ENCODE assay signal across 11 cellular contexts in genomic region chr20:20233041-20233514, GRCh38.
A peak's percentile ranks its signal among the peaks of the same experiment; 100 is the strongest.
DNase-seq lines count a peak whose midpoint lies in the region; ATAC-seq and TF ChIP-seq lines count a peak whose summit lies in the region.
"Had no signal": no experiment of that assay in that cellular context is flagged by ENCODE, and none has a peak within 500 bp of the region (broad histone marks: within the 10 kb centered on the region; RNA-seq: fewer than 3 reads in every experiment).

No MANE protein-coding gene starts in this region.

- CTCF ChIA-PET in SK-N-SH (lab: Yijun Ruan, JAX), result interaction anchor here (0.6 to 2.5 kb wide), 17 partner anchors 9 to 361 kb away, joined by 3 to 11 read pairs (median 3); no protein-coding TSS in a partner anchor

- no peak overlapping the region for H3K9ac ChIP-seq in SK-N-SH
- H3K9ac ChIP-seq in neuronal stem cell (ENCODE audit: low read depth, low read length, poor library complexity), result no peak overlapping the region

- H4K8ac ChIP-seq in neuronal stem cell (ENCODE audit: low read depth, low read length), result peak overlapping the region; percentile 19

- no peak overlapping the region for H2BK15ac ChIP-seq in neuronal stem cell (ENCODE audit: low read length)

- no peaks in the 10 kb centered on the region for H3K79me2 ChIP-seq in SK-N-SH (ENCODE audit: insufficient read depth)

- H3K79me1 ChIP-seq in neuronal stem cell (ENCODE audit: low read depth, low read length), result no peaks in the 10 kb centered on the region

- H3K14ac ChIP-seq in neuronal stem cell (ENCODE audit: low read length), result no peak overlapping the region

- H3K36me3 ChIP-seq in SK-N-SH (replicated peaks in 1 of 2; ENCODE audit: control insufficient read depth in 1 of 2, insufficient read depth in 2 of 2, low read length in 1 of 2) (no peaks in the 10 kb centered on the region), neuronal stem cell (replicated peaks in 1 of 2; ENCODE audit: control insufficient read depth in 2 of 2, insufficient read depth in 2 of 2, low read length in 2 of 2) (no peaks in the 10 kb centered on the region)
- H3K36me3 ChIP-seq: stomach, WERI-Rb-1 had no signal

- no peak for TF ChIP-seq CTCF in SK-N-SH (IDR thresholded peaks at IDR 0.05)

- no peaks in the 10 kb centered on the region for H4K20me1 ChIP-seq in SK-N-SH (ENCODE audit: insufficient read depth)

- no peak overlapping the region for H2BK5ac ChIP-seq in neuronal stem cell (ENCODE audit: low read length)

- 20% methylated on average over 19 of the region's 19 CpGs for WGBS in SK-N-SH (ENCODE audit: low lambda C conversion rate)
- WGBS in neuronal stem cell (ENCODE audit: extremely low coverage in 2 of 2, insufficient read length in 2 of 2, insufficient replicate concordance in 1 of 2), 2 donors, result no CpG with 5 or more reads among the region's 19 CpGs

- H4K91ac ChIP-seq in neuronal stem cell (ENCODE audit: low read depth, low read length, poor library complexity), result no peak overlapping the region

- DNase-seq in SK-N-SH, result peak; percentile 64
- DNase-seq in neuronal stem cell (ENCODE audit: low spot score), result no peak
- no peak for DNase-seq in hypothalamus (lab: John Stamatoyannopoulos, UW)
- DNase-seq in NCI-H1417 (lab: John Stamatoyannopoulos, UW), result no peak
- DNase-seq: activated T-cell treated with anti-CD3 and anti-CD28 coated beads for 4 hours, NCI-H187 treated with DMSO at 0.1 percent for 48 hours, stomach, WERI-Rb-1 had no signal

- POLR2A ChIA-PET in SK-N-SH (lab: Yijun Ruan, JAX), result no interaction called here

- ATAC-seq in GM18519 (IDR thresholded peaks at IDR 0.05; ENCODE audit: low FRiP score, unreplicated experiment) (peak; percentile 46), HG03457 (IDR thresholded peaks at IDR 0.05; ENCODE audit: unreplicated experiment) (peak; percentile 43), GM21723 (IDR thresholded peaks at IDR 0.05; ENCODE audit: unreplicated experiment) (no peak)

- peak overlapping the region; percentile 25 for H3K23ac ChIP-seq in neuronal stem cell (ENCODE audit: low read depth, low read length, poor library complexity)

- no peaks in the 10 kb centered on the region for H3K9me3 ChIP-seq in SK-N-SH
- H3K9me3 ChIP-seq in neuronal stem cell (replicated peaks in 1 of 2; ENCODE audit: control insufficient read depth in 2 of 2, insufficient read depth in 1 of 2, low read depth in 1 of 2, low read length in 2 of 2), result no peaks in the 10 kb centered on the region
- H3K9me3 ChIP-seq: stomach had no signal

- H2AFZ ChIP-seq in SK-N-SH (ENCODE audit: low read depth) (no peak overlapping the region), neuronal stem cell (ENCODE audit: low read length) (no peak overlapping the region)

- TF ChIP-seq RAD21 in SK-N-SH (IDR thresholded peaks at IDR 0.05; ENCODE audit: low read length), result no peak; the same call in 1 of the 2 replicates

- no peak overlapping the region; a peak in 1 of 4 replicates for H3K4me3 ChIP-seq in SK-N-SH (ENCODE audit: low read depth in 2 of 2, low read length in 1 of 2)
- no peak overlapping the region for H3K4me3 ChIP-seq in neuronal stem cell (ENCODE audit: low read length in 2 of 2)
- H3K4me3 ChIP-seq: stomach had no signal

- H3K27me3 ChIP-seq in SK-N-SH (ENCODE audit: insufficient read depth) (no peaks in the 10 kb centered on the region; the same call in 1 of the 2 replicates), neuronal stem cell (ENCODE audit: control insufficient read depth in 3 of 3, insufficient read depth in 3 of 3, low read depth in 1 of 3, low read length in 3 of 3) (peaks cover 0 to 35% (median 0%) of the 10 kb centered on the region in 3 experiments)

- no peaks in the 10 kb centered on the region for H3K9me2 ChIP-seq in SK-N-SH

- H2BK12ac ChIP-seq in neuronal stem cell (ENCODE audit: low read length), result no peak overlapping the region

- no peaks in the 10 kb centered on the region for H3F3A ChIP-seq in SK-N-SH (replicated peaks; ENCODE audit: insufficient read depth)

- H3K27ac ChIP-seq in SK-N-SH (ENCODE audit: low read depth in 2 of 2, low read length in 1 of 2), result peak overlapping the region in 1 of 2 experiments; percentile 11; a peak in 1 of 4 replicates
- H3K27ac ChIP-seq in neuronal stem cell (replicated peaks; ENCODE audit: low read length), result no peak overlapping the region
- H3K27ac ChIP-seq: stomach, WERI-Rb-1 had no signal

- peak overlapping the region; percentile 11 for H2AK5ac ChIP-seq in neuronal stem cell (ENCODE audit: low read depth, low read length)

- H3K4me2 ChIP-seq in SK-N-SH, result no peak overlapping the region
- no peak overlapping the region for H3K4me2 ChIP-seq in neuronal stem cell (ENCODE audit: insufficient read depth, low read length, poor library complexity, severe bottlenecking)

- H3K4ac ChIP-seq in neuronal stem cell (ENCODE audit: low read length), result no peak overlapping the region

- peak overlapping the region; percentile 21 for H3K18ac ChIP-seq in neuronal stem cell (ENCODE audit: low read length)

- H3K4me1 ChIP-seq in SK-N-SH (ENCODE audit: control insufficient read depth in 1 of 2, insufficient read depth in 2 of 2, low read depth in 1 of 2, low read length in 1 of 2) (peaks cover 0 to 25% of the 10 kb centered on the region in 2 experiments; a peak in 2 of 4 replicates), neuronal stem cell (ENCODE audit: control insufficient read depth in 2 of 2, insufficient read depth in 1 of 2, low read depth in 1 of 2, low read length in 2 of 2) (peaks cover 0 to 3% of the 10 kb centered on the region in 2 donors)
- H3K4me1 ChIP-seq: stomach had no signal

- TF ChIP-seq EP300 in SK-N-SH (IDR thresholded peaks at IDR 0.05; ENCODE audit: borderline replicate concordance in 1 of 2, low read depth in 1 of 2, low read length in 1 of 2), result peak in 1 of 2 experiments; percentile 92; a peak in 2 of 4 replicates

- no peak overlapping the region for H2BK120ac ChIP-seq in neuronal stem cell (ENCODE audit: low read depth, low read length)

TF ChIP-seq in SK-N-SH, 30 proteins besides CTCF, POLR2A, EP300 and RAD21 (continues in another document):
- TF ChIP-seq YY1 (IDR thresholded peaks at IDR 0.05; ENCODE audit: low read depth) (no peak), PBX3 (IDR thresholded peaks at IDR 0.05) (no peak), USF1 (IDR thresholded peaks at IDR 0.05; ENCODE audit: borderline replicate concordance, low read depth) (no peak), RXRA (IDR thresholded peaks at IDR 0.05; ENCODE audit: borderline replicate concordance, low read depth) (no peak), POLR2AphosphoS5 (IDR thresholded peaks at IDR 0.05; ENCODE audit: low read depth, low read length) (no peak), REST (IDR thresholded peaks at IDR 0.05; ENCODE audit: low read depth, low read length) (no peak), RFX5 (IDR thresholded peaks at IDR 0.05; ENCODE audit: low read length) (peak; percentile 40; the same call in 1 of the 2 replicates), SMC3 (IDR thresholded peaks at IDR 0.05; ENCODE audit: low read depth, low read length) (no peak; the same call in 1 of the 2 replicates), IRF3 (IDR thresholded peaks at IDR 0.05; ENCODE audit: low read depth, low read length) (no peak), MXI1 (IDR thresholded peaks at IDR 0.05; ENCODE audit: low read depth, low read length) (peak; percentile 97)
